ENCODE assay signal across 8 cellular contexts in the genomic region with DNA sequence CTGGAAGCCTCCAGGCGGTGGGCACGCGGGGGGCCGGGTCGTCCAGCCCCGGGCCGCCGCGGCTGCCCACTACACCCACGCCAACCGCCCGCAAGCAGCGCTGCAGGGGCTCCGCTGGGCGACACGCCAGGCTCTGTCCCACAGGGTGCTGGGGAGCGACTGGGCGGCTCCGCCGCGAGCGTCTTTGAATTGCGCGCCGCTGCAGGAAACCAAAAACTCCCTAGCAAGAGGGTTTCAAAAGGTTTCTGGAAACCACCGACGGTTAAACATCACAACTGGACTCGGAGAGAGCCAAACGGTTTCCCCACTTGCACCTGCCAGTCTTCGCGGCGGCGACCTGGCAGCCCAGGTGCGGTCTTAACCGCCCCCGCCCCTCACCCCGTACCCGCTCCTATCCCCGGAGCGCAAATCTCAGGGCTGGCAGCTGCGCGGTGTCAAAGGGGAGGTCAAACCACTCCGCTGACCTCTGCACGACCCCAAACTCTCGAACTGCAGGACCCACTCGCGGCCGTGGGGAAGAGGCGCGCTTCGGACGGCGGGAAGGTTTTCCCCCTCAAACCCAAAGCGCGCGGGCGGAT. TPM values are rescaled to one million over a fixed set of nuclear protein-coding genes. Genes with fewer than 3 reads are reported as not detected.
DNase-seq lines count a peak whose midpoint lies in the region; ATAC-seq and TF ChIP-seq lines count a peak whose summit lies in the region.

No MANE protein-coding gene starts in this region.

- H2AFZ ChIP-seq in KMS-11 (ENCODE audit: low read depth) (no peak overlapping the region), trophoblast cell (ENCODE audit: insufficient read depth, low read length, poor library complexity) (no peak overlapping the region)

- no peak overlapping the region for H4K12ac ChIP-seq in trophoblast cell (ENCODE audit: low read depth, low read length)

- H2BK120ac ChIP-seq in trophoblast cell (ENCODE audit: insufficient read depth, low read length, poor library complexity): no peak overlapping the region

- TF ChIP-seq CTCF in GM12865 (IDR thresholded peaks at IDR 0.05; ENCODE audit: insufficient read depth, low read depth, low read length, missing control alignments) (no peak), KMS-11 (conservative IDR thresholded peaks at IDR 0.05; ENCODE audit: low read depth, low read length) (no peak), fibroblast of villous mesenchyme (IDR thresholded peaks at IDR 0.05; ENCODE audit: insufficient read depth, low read depth, low read length) (no peak)

- H3K36me3 ChIP-seq in KMS-11 (ENCODE audit: insufficient read depth) (peaks cover 9% of the 10 kb centered on the region; the same call in 1 of the 2 replicates), trophoblast cell (ENCODE audit: control insufficient read depth in 1 of 2, insufficient read depth in 2 of 2, low read length in 2 of 2) (no peaks in the 10 kb centered on the region)

- no peak overlapping the region for H2AK5ac ChIP-seq in trophoblast cell (ENCODE audit: low read length)

- H4K20me1 ChIP-seq in KMS-11 (ENCODE audit: insufficient read depth): no peaks in the 10 kb centered on the region

- H3K9ac ChIP-seq in KMS-11 (peak overlapping the region; percentile 69; the same call in 1 of the 2 replicates), trophoblast cell (ENCODE audit: low read length) (no peak overlapping the region)

- H3K4me1 ChIP-seq in KMS-11 (ENCODE audit: low read depth, poor library complexity, severe bottlenecking) (peaks cover 48% of the 10 kb centered on the region), trophoblast cell (ENCODE audit: control insufficient read depth in 1 of 2, insufficient read depth in 2 of 2, low read length in 2 of 2) (peaks cover 10 to 17% of the 10 kb centered on the region in 2 experiments)

- DNase-seq in GM12865 (ENCODE audit: low read depth) (peak; percentile 90), activated T-cell treated with anti-CD3 and anti-CD28 coated beads for 4 hours (peak; percentile 22), fibroblast of villous mesenchyme (ENCODE audit: low read depth) (no peak), trophoblast cell (peak in 1 of 2 donors; percentile 59), SIG-M5 treated with dmso at 0.1 percent for 504 hours (lab: John Stamatoyannopoulos, UW; ENCODE audit: unreplicated experiment) (no peak), inferior parietal cortex (ENCODE audit: extremely low spot score) (no peak)

- H3K4ac ChIP-seq in trophoblast cell (ENCODE audit: low read depth, low read length): no peak overlapping the region

- peak; percentile 48 for ATAC-seq in GM21576 (IDR thresholded peaks at IDR 0.05; ENCODE audit: unreplicated experiment)

- no peaks in the 10 kb centered on the region for H3K9me3 ChIP-seq in trophoblast cell (ENCODE audit: insufficient read depth, low read depth, low read length)

- H4K8ac ChIP-seq in trophoblast cell (ENCODE audit: low read depth, low read length): no peak overlapping the region

- no peak overlapping the region for H3K14ac ChIP-seq in trophoblast cell (ENCODE audit: low read length)

- H3K27ac ChIP-seq in KMS-11 (peak overlapping the region; percentile 69), trophoblast cell (ENCODE audit: low read depth, low read length) (no peak overlapping the region)

- H3K79me2 ChIP-seq in KMS-11 (ENCODE audit: insufficient read depth, low read depth) (peaks cover 17% of the 10 kb centered on the region), trophoblast cell (ENCODE audit: control insufficient read depth, insufficient read depth, low read length, poor library complexity) (no peaks in the 10 kb centered on the region)

- no peaks in the 10 kb centered on the region for H3K79me1 ChIP-seq in trophoblast cell (ENCODE audit: low read length)

- H3K18ac ChIP-seq in trophoblast cell (ENCODE audit: low read length): no peak overlapping the region

- no peak overlapping the region for H2BK12ac ChIP-seq in trophoblast cell (ENCODE audit: low read length)

- no peak overlapping the region for H2BK5ac ChIP-seq in trophoblast cell (ENCODE audit: low read depth, low read length, poor library complexity)

- peak overlapping the region; percentile 64; the same call in 1 of the 2 replicates for H3K4me2 ChIP-seq in KMS-11
- peak overlapping the region; percentile 91 for H3K4me2 ChIP-seq in trophoblast cell (ENCODE audit: low read length)

- H4K91ac ChIP-seq in trophoblast cell (ENCODE audit: low read depth, low read length): no peak overlapping the region

- H3K23ac ChIP-seq in trophoblast cell (ENCODE audit: low read length): no peak overlapping the region

- H3K27me3 ChIP-seq in KMS-11 (ENCODE audit: insufficient read depth, low read depth) (peaks cover 16% of the 10 kb centered on the region), trophoblast cell (ENCODE audit: insufficient read depth, low read length) (peaks cover 21% of the 10 kb centered on the region)

- peak overlapping the region; percentile 80 for H3K4me3 ChIP-seq in GM12865 (ENCODE audit: low read depth, low read length)
- H3K4me3 ChIP-seq in KMS-11 (IDR thresholded peaks at IDR 0.05; ENCODE audit: insufficient read depth, low read depth, low read length): peak overlapping the region; percentile 19
- H3K4me3 ChIP-seq in fibroblast of villous mesenchyme (ENCODE audit: low read depth, low read length): peak overlapping the region; percentile 6
- peak overlapping the region; percentile 60 for H3K4me3 ChIP-seq in trophoblast cell (ENCODE audit: low read depth, low read length)

- no CpG with 5 or more reads among the region's 57 CpGs for WGBS in trophoblast cell (ENCODE audit: extremely low coverage, insufficient coverage, insufficient read length)

RNA-seq across cellular contexts. Expression of a gene that starts 1.0 kb away (rescaled TPM):
- total RNA-seq in fibroblast of villous mesenchyme: not detected in 2 replicates
- polyA plus RNA-seq in trophoblast cell (2013): 0.86 and 1.2 TPM in 2 replicates

Comparison
In these comparisons a context has a peak if more than half of its experiments do, and no peak if none do; other contexts are left out.
1. DNase-seq: peak in GM12865 (single experiment) and activated T-cell treated with anti-CD3 and anti-CD28 coated beads for 4 hours (single experiment); none in fibroblast of villous mesenchyme (single experiment), SIG-M5 treated with dmso at 0.1 percent for 504 hours (single experiment) and inferior parietal cortex (single experiment).
2. H3K4me3 ChIP-seq: peak in every context shown above with its lines; median percentile 80 in GM12865; 60 in trophoblast cell; 19 in KMS-11; 6 in fibroblast of villous mesenchyme.